In the genomic region with DNA sequence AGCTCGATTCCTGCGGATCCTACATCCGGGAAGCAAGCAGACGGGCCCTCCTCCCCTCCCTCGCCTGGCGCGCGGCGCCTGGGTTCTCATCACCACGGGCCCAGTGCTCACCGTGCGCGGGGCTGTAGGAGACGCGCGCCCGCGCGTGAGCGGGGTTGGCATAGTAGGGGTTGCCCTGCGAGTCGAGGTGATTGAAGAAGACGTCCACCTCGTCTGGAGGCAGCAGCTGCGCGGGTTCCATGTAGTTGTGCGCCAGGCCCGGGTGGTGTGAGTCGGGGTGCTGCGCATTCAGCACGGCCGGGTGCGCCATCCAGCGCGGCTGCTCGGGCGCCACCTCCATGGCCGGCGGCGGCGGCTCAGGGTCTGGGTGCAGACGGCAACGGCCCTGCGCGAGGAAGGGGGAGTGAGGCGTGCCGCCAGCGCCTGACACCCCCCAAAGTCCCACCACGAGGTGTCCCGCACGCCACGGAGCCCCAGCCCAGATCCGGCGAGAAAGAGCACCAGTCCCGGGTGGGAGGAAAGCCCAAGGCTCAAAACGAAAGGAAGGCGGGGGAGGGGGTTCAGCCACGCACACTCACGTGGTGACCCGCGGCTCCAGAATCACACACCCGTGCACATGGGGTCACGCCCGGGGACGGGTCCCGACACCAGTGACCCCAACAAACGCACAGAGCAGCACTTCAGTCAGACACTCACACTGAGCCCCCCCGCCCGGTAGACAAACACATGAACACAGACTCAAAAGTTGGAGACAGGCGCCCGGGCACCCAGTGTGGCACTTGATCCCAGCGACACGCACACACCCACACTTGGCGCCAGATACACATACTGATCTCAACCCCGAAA, we compare ENCODE assay signal across 8 cellular contexts. TPM values are rescaled to one million over a fixed set of nuclear protein-coding genes. Genes with fewer than 3 reads are reported as not detected.
DNase-seq lines count a peak whose midpoint lies in the region; ATAC-seq, FAIRE-seq and TF ChIP-seq lines count a peak whose summit lies in the region.

No MANE protein-coding gene starts in this region.

- no peaks in the 10 kb centered on the region for H3K9me3 ChIP-seq in GM12878 (replicated peaks; ENCODE audit: control insufficient read depth, insufficient read depth, low read length)
- no peaks in the 10 kb centered on the region for H3K9me3 ChIP-seq in subcutaneous abdominal adipose tissue (ENCODE audit: control insufficient read depth in 5 of 5, low read length in 5 of 5)

- no peaks in the 10 kb centered on the region for H3K36me3 ChIP-seq in GM12878 (ENCODE audit: control insufficient read depth in 2 of 2, insufficient read depth in 2 of 2, low read length in 1 of 2)
- no peaks in the 10 kb centered on the region for H3K36me3 ChIP-seq in subcutaneous abdominal adipose tissue (ENCODE audit: control insufficient read depth in 5 of 5, insufficient read depth in 5 of 5, low read length in 5 of 5)

- H3K9ac ChIP-seq in GM12878 (ENCODE audit: control insufficient read depth, insufficient read depth, low read length) (no peak overlapping the region), subcutaneous abdominal adipose tissue (ENCODE audit: low read length in 5 of 5) (peak overlapping the region in 3 of 5 donors; percentile 7 to 55 (median 53))

- POLR2A ChIA-PET in GM12878 (lab: Charles Lee) = no interaction called here

- ATAC-seq in GM12878 = no peak
- no peak for ATAC-seq in GM21737 (IDR thresholded peaks at IDR 0.05; ENCODE audit: unreplicated experiment)

- H3K4me3 ChIP-seq in Jurkat, Clone E6-1 (ENCODE audit: low read length) = peak overlapping the region; percentile 54
- H3K4me3 ChIP-seq in GM12878 (peak overlapping the region; percentile 50; the same call in 1 of the 2 replicates), subcutaneous abdominal adipose tissue (ENCODE audit: low read depth in 1 of 5, low read length in 5 of 5) (peak overlapping the region in 4 of 5 donors; percentile 68 to 80 (median 73))

- SMC1A ChIA-PET in GM12878 (lab: Charles Lee; ENCODE audit: uncharacterized antibody, unreplicated experiment) = no interaction called here

- CTCF ChIA-PET in GM12878 (lab: Yijun Ruan, JAX) = no interaction called here

- no peak for TF ChIP-seq POLR2A in GM12878 (IDR thresholded peaks at IDR 0.05; ENCODE audit: low read depth, low read length)

- intact Hi-C loops in GM12878 (cut with micrococcal nuclease; ENCODE audit: unreplicated experiment) = no loop called here

- RAD21 ChIA-PET in GM12878 (lab: Charles Lee; ENCODE audit: unreplicated experiment) = no interaction called here

- no peak for TF ChIP-seq EP300 in GM12878 (IDR thresholded peaks at IDR 0.05; ENCODE audit: borderline replicate concordance in 1 of 2, control insufficient read depth in 1 of 2, low read depth in 2 of 2, low read length in 2 of 2)

- no TSS peak for BruUV-seq in GM12878 (replicated peaks; lab: Mats Ljungman, UMichigan)

- no peak for TF ChIP-seq RAD21 in GM12878 (IDR thresholded peaks at IDR 0.05; ENCODE audit: insufficient read depth, low read depth, low read length)

- H3K4me1 ChIP-seq in GM12878 (ENCODE audit: control insufficient read depth, insufficient read depth, low read length) = no peaks in the 10 kb centered on the region
- peaks cover 0 to 89% (median 77%) of the 10 kb centered on the region in 5 donors for H3K4me1 ChIP-seq in subcutaneous abdominal adipose tissue (ENCODE audit: control insufficient read depth in 5 of 5, insufficient read depth in 5 of 5, low read length in 5 of 5)

- peak; percentile 56 for DNase-seq in CMK (ENCODE audit: low read depth)
- no peak for DNase-seq in Jurkat, Clone E6-1 (ENCODE audit: low read depth, low spot score)
- no peak for DNase-seq in GM12878 (ENCODE audit: low read depth, low spot score)
- peak; percentile 37 for DNase-seq in kidney tubule cell (ENCODE audit: low spot score)
- no peak for DNase-seq in frontal cortex (ENCODE audit: low spot score in 2 of 2)
- no peak for DNase-seq in A172 (ENCODE audit: low spot score)

- no peaks in the 10 kb centered on the region for H3K79me2 ChIP-seq in GM12878 (ENCODE audit: control insufficient read depth, insufficient read depth, low read length)

- H3K27ac ChIP-seq in GM12878 (ENCODE audit: control insufficient read depth, insufficient read depth) = no peak overlapping the region
- H3K27ac ChIP-seq in subcutaneous abdominal adipose tissue (ENCODE audit: low read depth, low read length) = peak overlapping the region; percentile 81

- TF ChIP-seq CTCF in GM12878 (IDR thresholded peaks at IDR 0.05 in 2 of 3, conservative IDR thresholded peaks at IDR 0.05 in 1 of 3; ENCODE audit: control insufficient read depth in 2 of 3, extremely low read depth in 1 of 3, insufficient read depth in 1 of 3, low read depth in 3 of 3, low read length in 3 of 3) = no peak

- FAIRE-seq in GM12878 (lab: Jason Lieb, UNC) = no peak
- FAIRE-seq in frontal cortex (lab: Jason Lieb, UNC) = no peak

- peaks cover 28 to 48% of the 10 kb centered on the region in 2 experiments for H3K27me3 ChIP-seq in GM12878 (replicated peaks in 1 of 2; ENCODE audit: control insufficient read depth in 2 of 2, insufficient read depth in 2 of 2, low read length in 1 of 2)
- H3K27me3 ChIP-seq in subcutaneous abdominal adipose tissue (ENCODE audit: control insufficient read depth in 5 of 5, insufficient read depth in 4 of 5, low read length in 5 of 5) = peaks cover 73 to 92% (median 80%) of the 10 kb centered on the region in 5 donors

- no peak overlapping the region; the same call in 1 of the 2 replicates for H2AFZ ChIP-seq in GM12878 (ENCODE audit: control insufficient read depth, low read depth, low read length)

- H3K4me2 ChIP-seq in GM12878 (ENCODE audit: control insufficient read depth, insufficient read depth) = peak overlapping the region; percentile 84

- H4K20me1 ChIP-seq in GM12878 (ENCODE audit: control insufficient read depth, insufficient read depth) = no peaks in the 10 kb centered on the region; the same call in none of the 2 replicates

- in situ Hi-C loops in GM12878 (cut with MboI) = no loop called here

- 8% methylated on average over 68 of the region's 75 CpGs for WGBS in GM12878 (ENCODE audit: insufficient coverage, insufficient replicate concordance, low lambda C conversion rate, missing lambda C conversion rate)

TF ChIP-seq in GM12878, 131 proteins besides CTCF, POLR2A, EP300 and RAD21 (continues in another document):
- no peak for TF ChIP-seq MYB (IDR thresholded peaks at IDR 0.05; ENCODE audit: borderline replicate concordance, low read depth, low read length)
- TF ChIP-seq ASH2L (IDR thresholded peaks at IDR 0.05; ENCODE audit: borderline replicate concordance, low read depth) = no peak
- TF ChIP-seq, protein P1, sequence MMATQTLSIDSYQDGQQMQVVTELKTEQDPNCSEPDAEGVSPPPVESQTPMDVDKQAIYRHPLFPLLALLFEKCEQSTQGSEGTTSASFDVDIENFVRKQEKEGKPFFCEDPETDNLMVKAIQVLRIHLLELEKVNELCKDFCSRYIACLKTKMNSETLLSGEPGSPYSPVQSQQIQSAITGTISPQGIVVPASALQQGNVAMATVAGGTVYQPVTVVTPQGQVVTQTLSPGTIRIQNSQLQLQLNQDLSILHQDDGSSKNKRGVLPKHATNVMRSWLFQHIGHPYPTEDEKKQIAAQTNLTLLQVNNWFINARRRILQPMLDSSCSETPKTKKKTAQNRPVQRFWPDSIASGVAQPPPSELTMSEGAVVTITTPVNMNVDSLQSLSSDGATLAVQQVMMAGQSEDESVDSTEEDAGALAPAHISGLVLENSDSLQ (IDR thresholded peaks at IDR 0.05) = no peak
- no peak for TF ChIP-seq CBFB (IDR thresholded peaks at IDR 0.05; ENCODE audit: low read depth)
- no peak for TF ChIP-seq LARP7 (IDR thresholded peaks at IDR 0.05)
- peak; percentile 60 for TF ChIP-seq SUZ12 (IDR thresholded peaks at IDR 0.05; ENCODE audit: unreplicated experiment)

RNA-seq across cellular contexts. Expression of gene GATA2, which starts 6.1 kb away (rescaled TPM):
- 5.2 TPM for polyA plus RNA-seq in Jurkat, Clone E6-1 (2012; ENCODE audit: insufficient read depth, insufficient read length)
- not detected in 2 replicates for total RNA-seq in GM12878 (2013; cell fraction: nucleolus; rRNA removed)
- not detected in 2 replicates for total RNA-seq in GM12878 (2014; rRNA removed)
- not detected in 2 replicates for total RNA-seq in GM12878 (2014; rRNA removed; fragmentation: Illumina TruSeq; extraction: Trizol)
- 0.13 and 0.56 TPM in 2 replicates for total RNA-seq in GM12878 (2021)
- not detected for polyA plus RNA-seq in GM12878 (2011; ENCODE audit: low read depth)
- not detected in 2 replicates for polyA plus RNA-seq in GM12878 (2011; rRNA removed)
- polyA plus RNA-seq in GM12878 (2011; cell fraction: cytosol; rRNA removed) = not detected in 2 replicates
- polyA plus RNA-seq in GM12878 (2011; cell fraction: nucleus; rRNA removed) = not detected in 2 replicates
- 0.06 TPM in 1 of 2 replicates, not detected in the other for polyA plus RNA-seq in GM12878 (2012)
- not detected in 2 replicates for polyA plus RNA-seq in GM12878 (2014; fragmentation: Illumina TruSeq; extraction: Trizol)
- polyA plus RNA-seq in GM12878 (2014; fragmentation: Nextera tagmentation; extraction: Ambion mirVana) = not detected
- not detected in 2 replicates for polyA plus RNA-seq in GM12878 (2014; rRNA removed)
- polyA plus RNA-seq in GM12878 (2016; fragmentation: Nextera tagmentation; extraction: Ambion mirVana) = not detected
- polyA minus RNA-seq in GM12878 (2011; rRNA and poly(A)+ RNA removed) = not detected in 2 replicates
- polyA minus RNA-seq in GM12878 (2011; cell fraction: cytosol; rRNA and poly(A)+ RNA removed) = 0.67 and 1.8 TPM in 2 replicates
- 0.29 TPM in 1 of 2 replicates, not detected in the other for polyA minus RNA-seq in GM12878 (2011; cell fraction: nucleus; rRNA and poly(A)+ RNA removed)
- 0.41 TPM for total RNA-seq in frontal cortex
- total RNA-seq in A172 (2014; rRNA removed; shearing (Covaris generic)) = 5.5 and 8.4 TPM in 2 replicates

RNA-seq across cellular contexts. Expression of gene DNAJB8, which starts 20.2 kb away (rescaled TPM):
- not detected for polyA plus RNA-seq in Jurkat, Clone E6-1 (2012; ENCODE audit: insufficient read depth, insufficient read length)
- not detected in 2 replicates for total RNA-seq in GM12878 (2013; cell fraction: nucleolus; rRNA removed)
- total RNA-seq in GM12878 (2014; rRNA removed) (not detected in 2 replicates), GM12878 (2014; rRNA removed; fragmentation: Illumina TruSeq; extraction: Trizol) (not detected in 2 replicates), GM12878 (2021) (not detected in 2 replicates), frontal cortex (not detected)
- not detected for polyA plus RNA-seq in GM12878 (2011; ENCODE audit: low read depth)
- polyA plus RNA-seq in GM12878 (2011; rRNA removed) (not detected in 2 replicates), GM12878 (2014; fragmentation: Illumina TruSeq; extraction: Trizol) (not detected in 2 replicates), GM12878 (2014; fragmentation: Nextera tagmentation; extraction: Ambion mirVana) (not detected), GM12878 (2014; rRNA removed) (not detected in 2 replicates), GM12878 (2016; fragmentation: Nextera tagmentation; extraction: Ambion mirVana) (not detected)
- not detected in 2 replicates for polyA plus RNA-seq in GM12878 (2011; cell fraction: cytosol; rRNA removed)
- polyA plus RNA-seq in GM12878 (2011; cell fraction: nucleus; rRNA removed) = not detected in 2 replicates
- not detected in 2 replicates for polyA plus RNA-seq in GM12878 (2012)
- not detected in 2 replicates for polyA minus RNA-seq in GM12878 (2011; rRNA and poly(A)+ RNA removed)
- polyA minus RNA-seq in GM12878 (2011; cell fraction: cytosol; rRNA and poly(A)+ RNA removed) = not detected in 2 replicates
- polyA minus RNA-seq in GM12878 (2011; cell fraction: nucleus; rRNA and poly(A)+ RNA removed) = not detected in 2 replicates
- not detected in 2 replicates for total RNA-seq in A172 (2014; rRNA removed; shearing (Covaris generic))

Comparison
In these comparisons a context has a peak if more than half of its experiments do, and no peak if none do; other contexts are left out.
1. DNase-seq: peak in CMK (single experiment) and kidney tubule cell (single experiment); none in Jurkat, Clone E6-1 (single experiment), GM12878 (single experiment), frontal cortex (0 of 2) and A172 (single experiment).
2. Peak in every context shown above with its lines, with median percentiles within 50 percentile points of each other: H3K4me3 ChIP-seq.